ENCODE assay signal across 17 cellular contexts in the genomic region with DNA sequence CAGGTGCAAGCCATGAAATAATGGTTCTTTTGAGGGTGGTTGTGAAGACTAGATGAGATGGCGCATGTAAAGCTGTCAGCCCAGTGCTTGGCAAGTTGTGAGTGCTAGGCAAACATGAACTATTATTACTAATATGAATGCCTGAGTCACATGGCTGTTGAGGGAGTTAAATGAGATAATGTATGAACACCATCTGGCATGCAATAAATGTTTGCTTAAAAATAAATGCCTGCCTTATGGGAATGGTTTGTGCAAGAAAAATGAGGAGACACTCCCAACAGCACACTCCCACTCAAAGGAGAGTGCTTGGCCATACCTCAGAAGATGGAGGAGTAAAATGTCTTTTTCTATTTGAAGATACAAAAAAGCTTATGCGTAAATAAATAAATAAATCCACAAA. TPM values are rescaled to one million over a fixed set of nuclear protein-coding genes. Genes with fewer than 3 reads are reported as not detected.
DNase-seq lines count a peak whose midpoint lies in the region; ATAC-seq and TF ChIP-seq lines count a peak whose summit lies in the region.
"Had no signal": no experiment of that assay in that cellular context is flagged by ENCODE, and none has a peak within 500 bp of the region (broad histone marks: within the 10 kb centered on the region; RNA-seq: fewer than 3 reads in every experiment).

No MANE protein-coding gene starts in this region.

- H3K27ac Mint-ChIP-seq in activated CD4-positive, alpha-beta T cell treated with anti-CD3 and anti-CD28 coated beads, Interleukin-2, amount 10 ng/mL, durations not matched to agents 7 days and 5 days, result peak overlapping the region; percentile 54
- H3K27ac Mint-ChIP-seq in activated CD4-positive, alpha-beta T cell treated with anti-CD3 and anti-CD28 coated beads, Interleukin-2, amount 10 ng/mL, durations not matched to agents 24 days and 14 days, result no peak overlapping the region
- peak overlapping the region; percentile 59 for H3K27ac Mint-ChIP-seq in stimulated activated memory B cell treated with anti-CD40 and anti-IgM and Interleukin-4, amounts not matched to agents 10 μg/mL and 1 μg/mL and 100 μg/mL, for 72 hours
- H3K27ac Mint-ChIP-seq in activated CD4-positive, alpha-beta T cell treated with anti-CD3 and anti-CD28 coated beads for 36 hours, result no peak overlapping the region

- no peak for TF ChIP-seq CTCF in fibroblast of mammary gland (conservative IDR thresholded peaks at IDR 0.05; ENCODE audit: control insufficient read depth, insufficient read depth, low read depth, low read length)

- peaks cover 16% of the 10 kb centered on the region for H3K36me3 Mint-ChIP-seq in activated CD4-positive, alpha-beta T cell treated with anti-CD3 and anti-CD28 coated beads, Interleukin-2, amount 10 ng/mL, durations not matched to agents 7 days and 5 days (ENCODE audit: low read depth)
- H3K36me3 Mint-ChIP-seq in activated CD4-positive, alpha-beta T cell treated with anti-CD3 and anti-CD28 coated beads, Interleukin-2, amount 10 ng/mL, durations not matched to agents 24 days and 14 days (ENCODE audit: low read depth), result peaks cover 14% of the 10 kb centered on the region
- peaks cover 11% of the 10 kb centered on the region for H3K36me3 Mint-ChIP-seq in stimulated activated memory B cell treated with anti-CD40 and anti-IgM and Interleukin-4, amounts not matched to agents 10 μg/mL and 1 μg/mL and 100 μg/mL, for 72 hours
- H3K36me3 Mint-ChIP-seq in activated CD4-positive, alpha-beta T cell treated with anti-CD3 and anti-CD28 coated beads for 36 hours (ENCODE audit: low read depth), result peaks cover 6% of the 10 kb centered on the region

- no peak for ATAC-seq in stimulated activated memory B cell treated with anti-CD40 and anti-IgM and Interleukin-4, amounts not matched to agents 10 μg/mL and 1 μg/mL and 100 μg/mL, for 72 hours
- ATAC-seq in GM21390 (IDR thresholded peaks at IDR 0.05; ENCODE audit: unreplicated experiment) (no peak), GM18502 (IDR thresholded peaks at IDR 0.05; ENCODE audit: poor library complexity, unreplicated experiment) (no peak)
- ATAC-seq in activated CD4-positive, alpha-beta T cell treated with anti-CD3 and anti-CD28 coated beads for 36 hours, result no peak
- ATAC-seq: A549, heart right ventricle had no signal

- no peak overlapping the region for H3K4me3 ChIP-seq in fibroblast of mammary gland (ENCODE audit: control insufficient read depth, low read depth, low read length)
- H3K4me3 ChIP-seq: A549, heart right ventricle, spleen had no signal

- CTCF ChIA-PET in activated CD4-positive, alpha-beta T cell treated with anti-CD3 and anti-CD28 coated beads, Interleukin-2, amount 10 ng/mL, durations not matched to agents 7 days and 5 days (lab: Charles Lee), result no interaction called here
- CTCF ChIA-PET in activated CD4-positive, alpha-beta T cell treated with anti-CD3 and anti-CD28 coated beads for 36 hours (lab: Charles Lee), result interaction anchor here (0.9 kb wide), 1 partner anchor 27 kb away, joined by 4 read pairs; a partner anchor contains a TSS

- H3K4me1 Mint-ChIP-seq in activated CD4-positive, alpha-beta T cell treated with anti-CD3 and anti-CD28 coated beads, Interleukin-2, amount 10 ng/mL, durations not matched to agents 7 days and 5 days, result peaks cover 32% of the 10 kb centered on the region
- peaks cover 24% of the 10 kb centered on the region for H3K4me1 Mint-ChIP-seq in activated CD4-positive, alpha-beta T cell treated with anti-CD3 and anti-CD28 coated beads, Interleukin-2, amount 10 ng/mL, durations not matched to agents 24 days and 14 days
- H3K4me1 Mint-ChIP-seq in stimulated activated memory B cell treated with anti-CD40 and anti-IgM and Interleukin-4, amounts not matched to agents 10 μg/mL and 1 μg/mL and 100 μg/mL, for 72 hours, result peaks cover 38% of the 10 kb centered on the region
- peaks cover 17% of the 10 kb centered on the region for H3K4me1 Mint-ChIP-seq in activated CD4-positive, alpha-beta T cell treated with anti-CD3 and anti-CD28 coated beads for 36 hours

- H3K27me3 Mint-ChIP-seq in activated CD4-positive, alpha-beta T cell treated with anti-CD3 and anti-CD28 coated beads, Interleukin-2, amount 10 ng/mL, durations not matched to agents 7 days and 5 days, result no peaks in the 10 kb centered on the region
- H3K27me3 Mint-ChIP-seq in activated CD4-positive, alpha-beta T cell treated with anti-CD3 and anti-CD28 coated beads, Interleukin-2, amount 10 ng/mL, durations not matched to agents 24 days and 14 days, result no peaks in the 10 kb centered on the region
- H3K27me3 Mint-ChIP-seq in stimulated activated memory B cell treated with anti-CD40 and anti-IgM and Interleukin-4, amounts not matched to agents 10 μg/mL and 1 μg/mL and 100 μg/mL, for 72 hours, result no peaks in the 10 kb centered on the region
- no peaks in the 10 kb centered on the region for H3K27me3 Mint-ChIP-seq in activated CD4-positive, alpha-beta T cell treated with anti-CD3 and anti-CD28 coated beads for 36 hours

- H3K9me3 Mint-ChIP-seq in activated CD4-positive, alpha-beta T cell treated with anti-CD3 and anti-CD28 coated beads, Interleukin-2, amount 10 ng/mL, durations not matched to agents 7 days and 5 days, result no peaks in the 10 kb centered on the region
- no peaks in the 10 kb centered on the region for H3K9me3 Mint-ChIP-seq in activated CD4-positive, alpha-beta T cell treated with anti-CD3 and anti-CD28 coated beads, Interleukin-2, amount 10 ng/mL, durations not matched to agents 24 days and 14 days
- no peaks in the 10 kb centered on the region for H3K9me3 Mint-ChIP-seq in stimulated activated memory B cell treated with anti-CD40 and anti-IgM and Interleukin-4, amounts not matched to agents 10 μg/mL and 1 μg/mL and 100 μg/mL, for 72 hours
- H3K9me3 Mint-ChIP-seq in activated CD4-positive, alpha-beta T cell treated with anti-CD3 and anti-CD28 coated beads for 36 hours (ENCODE audit: low read depth), result no peaks in the 10 kb centered on the region
- H3K9me3 Mint-ChIP-seq: activated T-helper 1 cell treated with anti-CD3 and anti-CD28 coated beads, Interleukin-12 subunit alpha, Interleukin-12 subunit beta, Interleukin-2, Interleukin-4 antibody, amounts not matched to agents 30 ng/mL and 10 ng/mL and 1 ng/mL, durations not matched to agents 14 hours and 24 hours and 36 hours; CD14-positive monocyte had no signal

- POLR2A ChIA-PET in activated CD4-positive, alpha-beta T cell treated with anti-CD3 and anti-CD28 coated beads, Interleukin-2, amount 10 ng/mL, durations not matched to agents 7 days and 5 days (lab: Charles Lee), result interaction anchor here (0.7 kb wide), 1 partner anchor 43 kb away, joined by 3 read pairs; no protein-coding TSS in a partner anchor
- POLR2A ChIA-PET in activated CD4-positive, alpha-beta T cell treated with anti-CD3 and anti-CD28 coated beads for 36 hours (lab: Charles Lee), result interaction anchor here (0.7 kb wide), 2 partner anchors 54 to 510 kb away, joined by 3 to 4 read pairs; a partner anchor contains a TSS

- no peak overlapping the region for H3K4me3 Mint-ChIP-seq in activated CD4-positive, alpha-beta T cell treated with anti-CD3 and anti-CD28 coated beads, Interleukin-2, amount 10 ng/mL, durations not matched to agents 7 days and 5 days
- H3K4me3 Mint-ChIP-seq in activated CD4-positive, alpha-beta T cell treated with anti-CD3 and anti-CD28 coated beads, Interleukin-2, amount 10 ng/mL, durations not matched to agents 24 days and 14 days, result no peak overlapping the region
- H3K4me3 Mint-ChIP-seq in stimulated activated memory B cell treated with anti-CD40 and anti-IgM and Interleukin-4, amounts not matched to agents 10 μg/mL and 1 μg/mL and 100 μg/mL, for 72 hours, result no peak overlapping the region
- no peak overlapping the region for H3K4me3 Mint-ChIP-seq in activated CD4-positive, alpha-beta T cell treated with anti-CD3 and anti-CD28 coated beads for 36 hours
- H3K4me3 Mint-ChIP-seq: activated T-helper 1 cell treated with anti-CD3 and anti-CD28 coated beads, Interleukin-12 subunit alpha, Interleukin-12 subunit beta, Interleukin-2, Interleukin-4 antibody, amounts not matched to agents 30 ng/mL and 10 ng/mL and 1 ng/mL, durations not matched to agents 14 hours and 24 hours and 36 hours; CD14-positive monocyte had no signal

- DNase-seq in activated CD4-positive, alpha-beta T cell treated with anti-CD3 and anti-CD28 coated beads, Interleukin-2, amount 10 ng/mL, durations not matched to agents 7 days and 5 days, result no peak
- DNase-seq in activated CD4-positive, alpha-beta T cell treated with anti-CD3 and anti-CD28 coated beads, Interleukin-2, amount 10 ng/mL, durations not matched to agents 24 days and 14 days, result no peak
- DNase-seq in NCI-H226 (peak; percentile 22), fibroblast of mammary gland (ENCODE audit: low read depth) (peak; percentile 41)
- no peak for DNase-seq in activated CD4-positive, alpha-beta T cell treated with anti-CD3 and anti-CD28 coated beads for 36 hours
- DNase-seq: activated CD4-positive, alpha-beta T cell treated with anti-CD3 and anti-CD28 coated beads, Interleukin-2, amount 50 U/mL, for 48 hours; central memory CD4-positive, alpha-beta T cell; heart right ventricle; KBM-7; NCI-H187 treated with DMSO at 0.1 percent for 48 hours; spleen had no signal

- intact Hi-C loops in activated CD4-positive, alpha-beta T cell treated with anti-CD3 and anti-CD28 coated beads, Interleukin-2, amount 10 ng/mL, durations not matched to agents 24 days and 14 days (cut with micrococcal nuclease), result no loop called here
- intact Hi-C loops in activated CD4-positive, alpha-beta T cell treated with anti-CD3 and anti-CD28 coated beads for 36 hours (cut with DNase I, micrococcal nuclease), result loop anchor here in 1 of 2 experiments (10.0 kb wide), 1 partner anchor 285 kb away; a partner anchor contains a TSS

RNA-seq across cellular contexts. Expression of a gene that starts 3.6 kb away (rescaled TPM):
- total RNA-seq in activated CD4-positive, alpha-beta T cell treated with anti-CD3 and anti-CD28 coated beads, Interleukin-2, amount 10 ng/mL, durations not matched to agents 7 days and 5 days, result 10 to 100 TPM; 65.4 to 69.2 TPM
- total RNA-seq in activated CD4-positive, alpha-beta T cell treated with anti-CD3 and anti-CD28 coated beads, Interleukin-2, amount 10 ng/mL, durations not matched to agents 24 days and 14 days, result 53.9 and 56.4 TPM in 2 replicates
- total RNA-seq in activated CD4-positive, alpha-beta T cell treated with anti-CD3 and anti-CD28 coated beads for 36 hours, result 10 to 100 TPM; 59.0 to 81.7 TPM

RNA-seq across cellular contexts. Expression of a gene that starts 6.1 kb away (rescaled TPM):
- 10 to 100 TPM; 11.8 to 13.2 TPM for total RNA-seq in activated CD4-positive, alpha-beta T cell treated with anti-CD3 and anti-CD28 coated beads, Interleukin-2, amount 10 ng/mL, durations not matched to agents 7 days and 5 days
- 6.0 and 6.6 TPM in 2 replicates for total RNA-seq in activated CD4-positive, alpha-beta T cell treated with anti-CD3 and anti-CD28 coated beads, Interleukin-2, amount 10 ng/mL, durations not matched to agents 24 days and 14 days
- total RNA-seq in activated CD4-positive, alpha-beta T cell treated with anti-CD3 and anti-CD28 coated beads for 36 hours, result 1 to 10 TPM; 6.1 to 7.0 TPM

RNA-seq across cellular contexts. Expression of a gene that starts 23.4 kb away (rescaled TPM):
- total RNA-seq in activated CD4-positive, alpha-beta T cell treated with anti-CD3 and anti-CD28 coated beads, Interleukin-2, amount 10 ng/mL, durations not matched to agents 7 days and 5 days, result 10 to 100 TPM; 50.7 to 55.4 TPM
- 11.8 and 11.9 TPM in 2 replicates for total RNA-seq in activated CD4-positive, alpha-beta T cell treated with anti-CD3 and anti-CD28 coated beads, Interleukin-2, amount 10 ng/mL, durations not matched to agents 24 days and 14 days
- total RNA-seq in activated CD4-positive, alpha-beta T cell treated with anti-CD3 and anti-CD28 coated beads for 36 hours, result 10 to 100 TPM; 17.4 to 19.1 TPM

RNA-seq across cellular contexts. Expression of a gene that starts 27.7 kb away (rescaled TPM):
- total RNA-seq in activated CD4-positive, alpha-beta T cell treated with anti-CD3 and anti-CD28 coated beads, Interleukin-2, amount 10 ng/mL, durations not matched to agents 7 days and 5 days, result 1 to 10 TPM; 1.2 to 1.7 TPM
- 2.1 TPM in 2 replicates for total RNA-seq in activated CD4-positive, alpha-beta T cell treated with anti-CD3 and anti-CD28 coated beads, Interleukin-2, amount 10 ng/mL, durations not matched to agents 24 days and 14 days
- total RNA-seq in activated CD4-positive, alpha-beta T cell treated with anti-CD3 and anti-CD28 coated beads for 36 hours, result 1 to 10 TPM; 2.7 to 3.0 TPM

RNA-seq across cellular contexts. Expression of a gene that starts 43.6 kb away (rescaled TPM):
- 100 to 1,000 TPM; 129 to 136 TPM for total RNA-seq in activated CD4-positive, alpha-beta T cell treated with anti-CD3 and anti-CD28 coated beads, Interleukin-2, amount 10 ng/mL, durations not matched to agents 7 days and 5 days
- total RNA-seq in activated CD4-positive, alpha-beta T cell treated with anti-CD3 and anti-CD28 coated beads, Interleukin-2, amount 10 ng/mL, durations not matched to agents 24 days and 14 days, result 144 and 145 TPM in 2 replicates
- total RNA-seq in activated CD4-positive, alpha-beta T cell treated with anti-CD3 and anti-CD28 coated beads for 36 hours, result 100 to 1,000 TPM; 106 to 113 TPM

Comparison
In these comparisons a context has a peak if more than half of its experiments do, and no peak if none do; other contexts are left out.
1. H3K27ac Mint-ChIP-seq: peak in activated CD4-positive, alpha-beta T cell treated with anti-CD3 and anti-CD28 coated beads, Interleukin-2, amount 10 ng/mL, durations not matched to agents 7 days and 5 days (single experiment) and stimulated activated memory B cell treated with anti-CD40 and anti-IgM and Interleukin-4, amounts not matched to agents 10 μg/mL and 1 μg/mL and 100 μg/mL, for 72 hours (single experiment); none in activated CD4-positive, alpha-beta T cell treated with anti-CD3 and anti-CD28 coated beads, Interleukin-2, amount 10 ng/mL, durations not matched to agents 24 days and 14 days (single experiment) and activated CD4-positive, alpha-beta T cell treated with anti-CD3 and anti-CD28 coated beads for 36 hours (single experiment).
2. DNase-seq: peak in NCI-H226 (single experiment) and fibroblast of mammary gland (single experiment); none in activated CD4-positive, alpha-beta T cell treated with anti-CD3 and anti-CD28 coated beads, Interleukin-2, amount 10 ng/mL, durations not matched to agents 7 days and 5 days (single experiment), activated CD4-positive, alpha-beta T cell treated with anti-CD3 and anti-CD28 coated beads, Interleukin-2, amount 10 ng/mL, durations not matched to agents 24 days and 14 days (single experiment) and activated CD4-positive, alpha-beta T cell treated with anti-CD3 and anti-CD28 coated beads for 36 hours (single experiment).